Comparison of ENCODE assay signal across 10 cellular contexts in the genomic region with DNA sequence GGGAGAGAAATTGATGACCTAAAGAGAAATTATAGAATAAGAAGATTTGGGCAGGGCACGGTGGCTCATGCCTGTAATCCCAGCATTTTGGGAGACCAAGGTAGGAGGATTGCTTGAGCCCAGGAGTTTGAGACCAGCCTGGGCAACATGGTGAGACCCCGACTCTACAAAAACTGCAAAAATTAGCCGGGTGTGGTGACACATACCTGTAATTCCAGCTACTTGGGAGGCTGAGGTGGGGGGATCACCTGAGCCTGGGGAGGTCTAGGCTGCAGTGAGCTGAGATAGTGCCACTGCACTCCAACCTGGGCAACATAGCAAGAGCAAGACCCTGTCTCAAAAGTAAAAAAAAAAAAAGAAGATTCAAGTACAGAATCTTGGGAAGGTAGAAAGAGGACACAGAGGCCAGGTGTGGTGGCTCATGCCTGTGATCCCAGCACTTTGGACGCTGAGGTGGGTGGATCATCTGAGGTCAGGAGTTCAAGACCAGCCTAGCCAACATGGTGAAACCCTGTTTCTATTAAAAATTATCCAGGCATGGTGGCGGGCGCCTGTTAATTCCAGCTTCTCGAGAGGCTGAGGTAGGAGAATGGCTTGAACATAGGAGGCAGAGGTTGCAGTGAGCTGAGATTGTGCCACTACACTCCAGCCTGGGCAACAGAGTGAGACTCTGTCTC. TPM values are rescaled to one million over a fixed set of nuclear protein-coding genes. Genes with fewer than 3 reads are reported as not detected.
DNase-seq lines count a peak whose midpoint lies in the region; ATAC-seq, FAIRE-seq and TF ChIP-seq lines count a peak whose summit lies in the region.
"Not testable (repeated sequence)": the region's sequence is repeated elsewhere in the genome, so short reads cannot be mapped to it uniquely, and the experiment has no call there.
"Had no signal": no experiment of that assay in that cellular context is flagged by ENCODE, and none has a peak within 500 bp of the region (broad histone marks: within the 10 kb centered on the region; RNA-seq: fewer than 3 reads in every experiment).

No MANE protein-coding gene starts in this region.

- POLR2A ChIA-PET in HEK293 (lab: Yijun Ruan, JAX), result interaction anchor here (0.6 to 2.1 kb wide), 8 partner anchors 10 to 525 kb away, joined by 3 to 71 read pairs (median 10); a partner anchor contains a TSS

- not testable (repeated sequence) for H3K9me3 ChIP-seq in HEK293 (ENCODE audit: control insufficient read depth, insufficient read depth, low read depth, low read length); Peyer's patch; body of pancreas; fibroblast of lung (ENCODE audit: control insufficient read depth, insufficient read depth, low read depth, low read length); pancreas; thoracic aorta

- peak overlapping the region; percentile 44 for H3K9ac ChIP-seq in fibroblast of lung (ENCODE audit: insufficient read depth, low read length)

- 56 to 60% methylated on average over 7 of the region's 7 CpGs for WGBS in body of pancreas, 2 donors
- 57 to 65% methylated on average over 7 of the region's 7 CpGs for WGBS in pancreas, 2 donors

- intact Hi-C loops in body of pancreas (cut with DNase I); pancreas (cut with DNase I): not testable (repeated sequence)

- H3K4me2 ChIP-seq in fibroblast of lung (ENCODE audit: extremely low read depth, insufficient read depth, low read length), result peak overlapping the region; percentile 81

- ATAC-seq in body of pancreas; pancreas; thoracic aorta (ENCODE audit: insufficient number of reproducible peaks, low FRiP score, low read depth): not testable (repeated sequence)

- CTCF ChIA-PET in HEK293 (lab: Yijun Ruan, JAX), result interaction anchor here (0.6 to 2.2 kb wide), 2 partner anchors 18 to 58 kb away, joined by 3 to 13 read pairs; no protein-coding TSS in a partner anchor

- peak overlapping the region; percentile 80 for H3K4me3 ChIP-seq in AG10803 (ENCODE audit: low read length)
- H3K4me3 ChIP-seq in HEK293 (ENCODE audit: low read depth, low read length), result peak overlapping the region; percentile 49
- peak overlapping the region in 3 of 4 donors; percentile 39 to 63 (median 58) for H3K4me3 ChIP-seq in Peyer's patch
- H3K4me3 ChIP-seq in body of pancreas, result peak overlapping the region in 1 of 2 donors; percentile 34
- peak overlapping the region; percentile 26 to 72 (median 57) for H3K4me3 ChIP-seq in fibroblast of lung (replicated peaks in 1 of 4; ENCODE audit: control extremely low read depth in 1 of 4, insufficient read depth in 1 of 4, low read depth in 3 of 4, low read length in 4 of 4)
- peak overlapping the region; percentile 55 for H3K4me3 ChIP-seq in kidney epithelial cell (ENCODE audit: low read depth, low read length)
- H3K4me3 ChIP-seq in pancreas, result peak overlapping the region in 2 of 4 donors; percentile 58
- peak overlapping the region; percentile 90 for H3K4me3 ChIP-seq in thoracic aorta

- H3K79me2 ChIP-seq in fibroblast of lung (ENCODE audit: control insufficient read depth, insufficient read depth, low read length), result not testable (repeated sequence)

- H3K4me1 ChIP-seq in HEK293 (ENCODE audit: control insufficient read depth, insufficient read depth, low read length) (peaks cover 21% of the 10 kb centered on the region), Peyer's patch (peaks cover 0 to 48% (median 17%) of the 10 kb centered on the region in 4 donors), body of pancreas (peaks cover 48% of the 10 kb centered on the region), fibroblast of lung (ENCODE audit: control insufficient read depth, extremely low read depth, insufficient read depth, low read length) (peaks cover 26% of the 10 kb centered on the region), pancreas (peaks cover 10 to 38% (median 27%) of the 10 kb centered on the region in 3 donors), thoracic aorta (ENCODE audit: control insufficient read depth in 1 of 2, low read depth in 2 of 2) (peaks cover 19 to 41% of the 10 kb centered on the region in 2 donors)

- not testable (repeated sequence) for TF ChIP-seq CTCF in AG10803 (conservative IDR thresholded peaks at IDR 0.05; ENCODE audit: low read length); HEK293 (tag by site-specific recombination; IDR thresholded peaks at IDR 0.05); Peyer's patch (IDR thresholded peaks at IDR 0.05); body of pancreas (IDR thresholded peaks at IDR 0.05); fibroblast of lung (conservative IDR thresholded peaks at IDR 0.05 in 1 of 2, IDR thresholded peaks at IDR 0.05 in 1 of 2; ENCODE audit: low read depth in 1 of 2, low read length in 2 of 2); kidney epithelial cell (IDR thresholded peaks at IDR 0.05; ENCODE audit: insufficient read depth, low read length, poor library complexity, severe bottlenecking); pancreas (IDR thresholded peaks at IDR 0.05); thoracic aorta (IDR thresholded peaks at IDR 0.05)

- H2AFZ ChIP-seq in fibroblast of lung (ENCODE audit: low read length), result not testable (repeated sequence)

- H4K20me1 ChIP-seq in fibroblast of lung (ENCODE audit: control insufficient read depth, extremely low read depth, insufficient read depth, low read length), result not testable (repeated sequence)

- TF ChIP-seq POLR2A in Peyer's patch (IDR thresholded peaks at IDR 0.05); body of pancreas (IDR thresholded peaks at IDR 0.05): not testable (repeated sequence)

- H3K36me3 ChIP-seq in HEK293 (ENCODE audit: control insufficient read depth in 2 of 2, insufficient read depth in 1 of 2, low read length in 2 of 2); Peyer's patch; body of pancreas (replicated peaks in 1 of 2; ENCODE audit: insufficient read depth in 1 of 2, low read depth in 2 of 2); fibroblast of lung (ENCODE audit: control insufficient read depth, insufficient read depth, low read length); kidney epithelial cell (ENCODE audit: control insufficient read depth, insufficient read depth, low read length); pancreas; thoracic aorta: not testable (repeated sequence)

- FAIRE-seq in pancreas (lab: Jason Lieb, UNC), result not testable (repeated sequence)

- H3K27ac ChIP-seq in HEK293 (ENCODE audit: extremely low read depth, low read depth, low read length) (peak overlapping the region; percentile 97), Peyer's patch (peak overlapping the region in 3 of 4 donors; percentile 78 to 95 (median 91)), body of pancreas (peak overlapping the region; percentile 95 to 98 (median 96)), fibroblast of lung (ENCODE audit: insufficient read depth, low read length) (peak overlapping the region; percentile 99), pancreas (peak overlapping the region in 3 of 4 donors; percentile 95 to 99 (median 95)), thoracic aorta (peak overlapping the region; percentile 96 to 99)

- not testable (repeated sequence) for DNase-seq in AG10803 (ENCODE audit: low read depth); body of pancreas; fibroblast of lung (ENCODE audit: low read depth in 2 of 2); kidney epithelial cell (ENCODE audit: low read depth); pancreas; thoracic aorta (ENCODE audit: low spot score)
- DNase-seq in Peyer's patch, result peak in 1 of 3 donors; percentile 60

- not testable (repeated sequence) for H3K27me3 ChIP-seq in Peyer's patch; body of pancreas; fibroblast of lung (ENCODE audit: control insufficient read depth, insufficient read depth, low read length); kidney epithelial cell (ENCODE audit: control insufficient read depth, insufficient read depth, low read length); pancreas; thoracic aorta (replicated peaks; ENCODE audit: insufficient read depth)

TF ChIP-seq in HEK293, 187 proteins besides CTCF, POLR2A, EP300 and RAD21:
- TF ChIP-seq ZNF121 (tag by site-specific recombination; IDR thresholded peaks at IDR 0.05) (peak; percentile 55; the same call in 1 of the 2 replicates), GLIS1 (tag by site-specific recombination; IDR thresholded peaks at IDR 0.05) (peak; percentile 61; the same call in 1 of the 2 replicates)

RNA-seq across cellular contexts. Expression of a gene that starts 27.8 kb away (rescaled TPM):
- 10 to 100 TPM in 3 of 4 donors, 1 to 10 TPM in 1; 7.8 to 69.9 (median 34.2) TPM for total RNA-seq in Peyer's patch
- total RNA-seq in body of pancreas, result 100 to 1,000 TPM in 1 of 2 donors, 10 to 100 TPM in 1; 14.3 to 128 TPM
- total RNA-seq in fibroblast of lung, result 367 and 537 TPM in 2 replicates
- 548 and 754 TPM in 2 replicates for polyA plus RNA-seq in fibroblast of lung
- polyA plus RNA-seq in fibroblast of lung (2012), result 398 and 550 TPM in 2 replicates
- 625 and 720 TPM in 2 replicates for polyA minus RNA-seq in fibroblast of lung (ENCODE audit: low replicate concordance)
- total RNA-seq in kidney epithelial cell, result 273 and 288 TPM in 2 replicates
- 10 to 100 TPM in 3 of 6 donors, 1 to 10 TPM in 3; 1.9 to 87.6 (median 9.7) TPM for total RNA-seq in pancreas
- 10 to 100 TPM; 10.9 to 30.1 TPM for polyA plus RNA-seq in pancreas
- 10 to 100 TPM; 12.8 to 16.7 TPM for total RNA-seq in thoracic aorta

RNA-seq across cellular contexts. Expression of a gene that starts 44.8 kb away (rescaled TPM):
- total RNA-seq in Peyer's patch, result not detected
- not detected for total RNA-seq in body of pancreas
- not detected in 2 replicates for total RNA-seq in fibroblast of lung
- not detected in 2 replicates for polyA plus RNA-seq in fibroblast of lung
- polyA plus RNA-seq in fibroblast of lung (2012), result not detected in 2 replicates
- not detected in 2 replicates for polyA minus RNA-seq in fibroblast of lung (ENCODE audit: low replicate concordance)
- total RNA-seq in kidney epithelial cell, result not detected in 2 replicates
- not detected for total RNA-seq in pancreas
- under 1 TPM; 0.11 to 0.54 TPM for polyA plus RNA-seq in pancreas
- under 1 TPM in 1 of 2 donors, not detected in 1; 0.56 TPM for total RNA-seq in thoracic aorta
- total RNA-seq: mesothelial cell of epicardium, Right ventricle myocardium inferior had no signal
